Comparison of ENCODE assay signal across 1 cellular context in the genomic region with DNA sequence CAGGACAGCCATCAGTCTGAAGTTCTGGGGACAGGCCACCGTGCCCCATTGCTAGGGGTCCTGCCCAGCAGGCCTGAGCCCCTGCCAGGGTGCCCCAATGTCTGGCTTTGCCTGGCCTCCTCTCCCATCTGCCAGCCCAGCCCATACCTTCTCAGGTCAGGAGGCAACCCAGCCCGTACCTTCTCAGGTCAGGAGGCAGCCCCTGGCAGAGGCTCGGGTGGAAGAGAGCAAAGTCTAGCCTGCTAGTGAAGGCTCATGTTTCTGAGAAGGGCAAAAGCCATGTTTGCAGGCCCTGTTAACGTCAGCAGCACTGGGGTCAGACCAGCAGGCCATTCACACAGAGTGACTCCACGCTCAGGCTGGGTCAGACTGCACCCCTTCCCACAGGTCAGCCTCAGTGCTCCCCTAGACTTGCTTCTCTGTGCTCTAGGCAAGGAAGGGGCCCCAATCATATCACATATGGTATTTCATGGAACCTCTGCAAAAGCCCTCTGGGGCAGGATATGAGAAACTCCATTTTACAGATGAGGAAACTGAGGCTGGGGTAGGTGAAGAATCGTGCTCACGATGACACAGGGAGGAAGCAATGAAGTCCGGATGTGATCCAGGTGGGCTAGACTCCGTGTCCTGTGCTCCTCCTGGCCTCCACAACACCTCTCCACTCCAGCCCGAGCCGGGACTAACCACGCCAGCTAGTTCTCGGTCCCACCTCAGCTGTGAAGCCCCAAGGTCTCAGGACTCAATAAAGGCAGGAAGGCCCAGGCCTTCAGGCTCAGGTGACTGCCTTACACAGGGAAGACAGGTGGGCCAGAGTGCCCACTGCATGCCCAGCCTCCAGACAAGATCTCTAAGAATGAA.
TF ChIP-seq lines count a peak whose summit lies in the region.

No MANE protein-coding gene starts in this region.

TF ChIP-seq in H1, 55 proteins besides CTCF, POLR2A, EP300 and RAD21:
- no peak for TF ChIP-seq SP4 (IDR thresholded peaks at IDR 0.05; ENCODE audit: low read length)
- TF ChIP-seq KDM1A (IDR thresholded peaks at IDR 0.05; ENCODE audit: borderline replicate concordance, low read length), result no peak
- no peak for TF ChIP-seq SRF (IDR thresholded peaks at IDR 0.05; ENCODE audit: low read depth, low read length)
- TF ChIP-seq, protein P1, sequence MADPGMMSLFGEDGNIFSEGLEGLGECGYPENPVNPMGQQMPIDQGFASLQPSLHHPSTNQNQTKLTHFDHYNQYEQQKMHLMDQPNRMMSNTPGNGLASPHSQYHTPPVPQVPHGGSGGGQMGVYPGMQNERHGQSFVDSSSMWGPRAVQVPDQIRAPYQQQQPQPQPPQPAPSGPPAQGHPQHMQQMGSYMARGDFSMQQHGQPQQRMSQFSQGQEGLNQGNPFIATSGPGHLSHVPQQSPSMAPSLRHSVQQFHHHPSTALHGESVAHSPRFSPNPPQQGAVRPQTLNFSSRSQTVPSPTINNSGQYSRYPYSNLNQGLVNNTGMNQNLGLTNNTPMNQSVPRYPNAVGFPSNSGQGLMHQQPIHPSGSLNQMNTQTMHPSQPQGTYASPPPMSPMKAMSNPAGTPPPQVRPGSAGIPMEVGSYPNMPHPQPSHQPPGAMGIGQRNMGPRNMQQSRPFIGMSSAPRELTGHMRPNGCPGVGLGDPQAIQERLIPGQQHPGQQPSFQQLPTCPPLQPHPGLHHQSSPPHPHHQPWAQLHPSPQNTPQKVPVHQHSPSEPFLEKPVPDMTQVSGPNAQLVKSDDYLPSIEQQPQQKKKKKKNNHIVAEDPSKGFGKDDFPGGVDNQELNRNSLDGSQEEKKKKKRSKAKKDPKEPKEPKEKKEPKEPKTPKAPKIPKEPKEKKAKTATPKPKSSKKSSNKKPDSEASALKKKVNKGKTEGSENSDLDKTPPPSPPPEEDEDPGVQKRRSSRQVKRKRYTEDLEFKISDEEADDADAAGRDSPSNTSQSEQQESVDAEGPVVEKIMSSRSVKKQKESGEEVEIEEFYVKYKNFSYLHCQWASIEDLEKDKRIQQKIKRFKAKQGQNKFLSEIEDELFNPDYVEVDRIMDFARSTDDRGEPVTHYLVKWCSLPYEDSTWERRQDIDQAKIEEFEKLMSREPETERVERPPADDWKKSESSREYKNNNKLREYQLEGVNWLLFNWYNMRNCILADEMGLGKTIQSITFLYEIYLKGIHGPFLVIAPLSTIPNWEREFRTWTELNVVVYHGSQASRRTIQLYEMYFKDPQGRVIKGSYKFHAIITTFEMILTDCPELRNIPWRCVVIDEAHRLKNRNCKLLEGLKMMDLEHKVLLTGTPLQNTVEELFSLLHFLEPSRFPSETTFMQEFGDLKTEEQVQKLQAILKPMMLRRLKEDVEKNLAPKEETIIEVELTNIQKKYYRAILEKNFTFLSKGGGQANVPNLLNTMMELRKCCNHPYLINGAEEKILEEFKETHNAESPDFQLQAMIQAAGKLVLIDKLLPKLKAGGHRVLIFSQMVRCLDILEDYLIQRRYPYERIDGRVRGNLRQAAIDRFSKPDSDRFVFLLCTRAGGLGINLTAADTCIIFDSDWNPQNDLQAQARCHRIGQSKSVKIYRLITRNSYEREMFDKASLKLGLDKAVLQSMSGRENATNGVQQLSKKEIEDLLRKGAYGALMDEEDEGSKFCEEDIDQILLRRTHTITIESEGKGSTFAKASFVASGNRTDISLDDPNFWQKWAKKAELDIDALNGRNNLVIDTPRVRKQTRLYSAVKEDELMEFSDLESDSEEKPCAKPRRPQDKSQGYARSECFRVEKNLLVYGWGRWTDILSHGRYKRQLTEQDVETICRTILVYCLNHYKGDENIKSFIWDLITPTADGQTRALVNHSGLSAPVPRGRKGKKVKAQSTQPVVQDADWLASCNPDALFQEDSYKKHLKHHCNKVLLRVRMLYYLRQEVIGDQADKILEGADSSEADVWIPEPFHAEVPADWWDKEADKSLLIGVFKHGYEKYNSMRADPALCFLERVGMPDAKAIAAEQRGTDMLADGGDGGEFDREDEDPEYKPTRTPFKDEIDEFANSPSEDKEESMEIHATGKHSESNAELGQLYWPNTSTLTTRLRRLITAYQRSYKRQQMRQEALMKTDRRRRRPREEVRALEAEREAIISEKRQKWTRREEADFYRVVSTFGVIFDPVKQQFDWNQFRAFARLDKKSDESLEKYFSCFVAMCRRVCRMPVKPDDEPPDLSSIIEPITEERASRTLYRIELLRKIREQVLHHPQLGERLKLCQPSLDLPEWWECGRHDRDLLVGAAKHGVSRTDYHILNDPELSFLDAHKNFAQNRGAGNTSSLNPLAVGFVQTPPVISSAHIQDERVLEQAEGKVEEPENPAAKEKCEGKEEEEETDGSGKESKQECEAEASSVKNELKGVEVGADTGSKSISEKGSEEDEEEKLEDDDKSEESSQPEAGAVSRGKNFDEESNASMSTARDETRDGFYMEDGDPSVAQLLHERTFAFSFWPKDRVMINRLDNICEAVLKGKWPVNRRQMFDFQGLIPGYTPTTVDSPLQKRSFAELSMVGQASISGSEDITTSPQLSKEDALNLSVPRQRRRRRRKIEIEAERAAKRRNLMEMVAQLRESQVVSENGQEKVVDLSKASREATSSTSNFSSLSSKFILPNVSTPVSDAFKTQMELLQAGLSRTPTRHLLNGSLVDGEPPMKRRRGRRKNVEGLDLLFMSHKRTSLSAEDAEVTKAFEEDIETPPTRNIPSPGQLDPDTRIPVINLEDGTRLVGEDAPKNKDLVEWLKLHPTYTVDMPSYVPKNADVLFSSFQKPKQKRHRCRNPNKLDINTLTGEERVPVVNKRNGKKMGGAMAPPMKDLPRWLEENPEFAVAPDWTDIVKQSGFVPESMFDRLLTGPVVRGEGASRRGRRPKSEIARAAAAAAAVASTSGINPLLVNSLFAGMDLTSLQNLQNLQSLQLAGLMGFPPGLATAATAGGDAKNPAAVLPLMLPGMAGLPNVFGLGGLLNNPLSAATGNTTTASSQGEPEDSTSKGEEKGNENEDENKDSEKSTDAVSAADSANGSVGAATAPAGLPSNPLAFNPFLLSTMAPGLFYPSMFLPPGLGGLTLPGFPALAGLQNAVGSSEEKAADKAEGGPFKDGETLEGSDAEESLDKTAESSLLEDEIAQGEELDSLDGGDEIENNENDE (IDR thresholded peaks at IDR 0.05; ENCODE audit: insufficient replicate concordance, low read length), result no peak
- no peak for TF ChIP-seq RNF2 (IDR thresholded peaks at IDR 0.05; ENCODE audit: borderline replicate concordance, low read depth, low read length, missing control alignments, poor library complexity, severe bottlenecking)
- TF ChIP-seq, protein P2, sequence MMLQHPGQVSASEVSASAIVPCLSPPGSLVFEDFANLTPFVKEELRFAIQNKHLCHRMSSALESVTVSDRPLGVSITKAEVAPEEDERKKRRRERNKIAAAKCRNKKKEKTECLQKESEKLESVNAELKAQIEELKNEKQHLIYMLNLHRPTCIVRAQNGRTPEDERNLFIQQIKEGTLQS (IDR thresholded peaks at IDR 0.05; ENCODE audit: insufficient read depth, low read depth, low read length), result no peak
- no peak for TF ChIP-seq SAP30 (IDR thresholded peaks at IDR 0.05; ENCODE audit: insufficient read depth, insufficient replicate concordance, low read length)
- no peak for TF ChIP-seq SIX5 (IDR thresholded peaks at IDR 0.05; ENCODE audit: low read depth, low read length)
- TF ChIP-seq RXRA (IDR thresholded peaks at IDR 0.05; ENCODE audit: insufficient read depth, low read depth, low read length), result no peak
- no peak for TF ChIP-seq RFX5 (IDR thresholded peaks at IDR 0.05; ENCODE audit: borderline replicate concordance, low read depth, low read length)
- TF ChIP-seq YY1 (IDR thresholded peaks at IDR 0.05; ENCODE audit: low read depth, low read length), result no peak
- TF ChIP-seq CEBPB (IDR thresholded peaks at IDR 0.05; ENCODE audit: low read depth, low read length), result no peak
- no peak for TF ChIP-seq SIRT6 (IDR thresholded peaks at IDR 0.05; ENCODE audit: low read length)
